Comparison of ENCODE assay signal across 1 cellular context in genomic region chr17:43384476-43384862, GRCh38.
TF ChIP-seq lines count a peak whose summit lies in the region.

No MANE protein-coding gene starts in this region.

TF ChIP-seq in IMR-90, 13 proteins besides CTCF, POLR2A, EP300 and RAD21 (continued from another document):
- no peak for TF ChIP-seq MAZ (IDR thresholded peaks at IDR 0.05; ENCODE audit: borderline replicate concordance, low read depth, low read length)
